ENCODE assay signal across 15 cellular contexts in the genomic region with DNA sequence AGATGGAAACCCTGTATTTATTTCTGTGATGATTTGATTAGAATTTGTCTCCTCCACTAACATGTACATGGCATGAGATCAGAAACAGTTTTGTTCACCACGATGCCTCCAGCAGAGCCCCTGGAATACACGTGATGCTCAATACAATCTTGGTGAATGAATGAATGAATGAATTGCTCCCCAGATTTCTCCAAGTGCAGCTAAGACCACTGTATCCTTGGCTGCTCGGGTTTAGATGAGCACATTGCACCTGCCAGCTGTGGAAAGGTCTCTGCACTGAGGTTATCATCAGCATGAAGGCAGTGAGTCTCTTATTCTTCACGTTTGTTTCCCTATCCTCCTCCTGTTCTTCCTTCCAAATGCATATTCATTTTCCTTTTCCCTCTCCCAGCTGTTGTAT. TPM values are rescaled to one million over a fixed set of nuclear protein-coding genes. Genes with fewer than 3 reads are reported as not detected.
DNase-seq lines count a peak whose midpoint lies in the region; ATAC-seq and TF ChIP-seq lines count a peak whose summit lies in the region.
"Had no signal": no experiment of that assay in that cellular context is flagged by ENCODE, and none has a peak within 500 bp of the region (broad histone marks: within the 10 kb centered on the region; RNA-seq: fewer than 3 reads in every experiment).

No MANE protein-coding gene starts in this region.

- H3K27me3 ChIP-seq in SU-DHL-6 (ENCODE audit: low read length) (no peaks in the 10 kb centered on the region), PC-9 (ENCODE audit: insufficient read depth, low read depth) (no peaks in the 10 kb centered on the region)
- H3K27me3 ChIP-seq: uterus had no signal

- H3K4me2 ChIP-seq in SU-DHL-6 (ENCODE audit: low read depth, low read length, poor library complexity, severe bottlenecking) (peak overlapping the region; percentile 6), PC-9 (no peak overlapping the region)

- H3K9me3 Mint-ChIP-seq in activated T-cell treated with anti-CD3 and anti-CD28 coated beads, Interleukin-2, amount 50 U/mL, for 72 hours: no peaks in the 10 kb centered on the region
- H3K9me3 Mint-ChIP-seq in effector memory CD8-positive, alpha-beta T cell: peaks cover 0 to 1% of the 10 kb centered on the region in 2 donors
- peaks cover 1 to 2% of the 10 kb centered on the region in 2 donors for H3K9me3 Mint-ChIP-seq in stimulated activated naive B cell treated with anti-CD40 and anti-IgM and Interleukin-4, amounts not matched to agents 10 μg/mL and 1 μg/mL and 100 μg/mL, for 72 hours

- H3K4me1 ChIP-seq in PC-9 (replicated peaks; ENCODE audit: insufficient read depth): no peaks in the 10 kb centered on the region
- H3K4me1 ChIP-seq: uterus had no signal

- H3K36me3 ChIP-seq in SU-DHL-6 (ENCODE audit: low read length): no peaks in the 10 kb centered on the region
- H3K36me3 ChIP-seq in PC-9 (ENCODE audit: low read depth): no peaks in the 10 kb centered on the region
- H3K36me3 ChIP-seq: HAP-1, uterus had no signal

- H2AFZ ChIP-seq in SU-DHL-6 (ENCODE audit: low read depth, low read length, severe bottlenecking): peak overlapping the region; percentile 69
- no peak overlapping the region for H2AFZ ChIP-seq in PC-9

- peak overlapping the region; percentile 91 for H3K27ac Mint-ChIP-seq in activated T-cell treated with anti-CD3 and anti-CD28 coated beads, Interleukin-2, amount 50 U/mL, for 72 hours
- H3K27ac Mint-ChIP-seq in effector memory CD8-positive, alpha-beta T cell: peak overlapping the region; percentile 65 to 86
- peak overlapping the region; percentile 54 for H3K27ac Mint-ChIP-seq in stimulated activated naive B cell treated with anti-CD40 and anti-IgM and Interleukin-4, amounts not matched to agents 10 μg/mL and 1 μg/mL and 100 μg/mL, for 72 hours

- no peak overlapping the region for H3K27ac ChIP-seq in SU-DHL-6 (ENCODE audit: low read depth, low read length)
- no peak overlapping the region for H3K27ac ChIP-seq in PC-9
- H3K27ac ChIP-seq: uterus had no signal

- H3K4me1 Mint-ChIP-seq in activated T-cell treated with anti-CD3 and anti-CD28 coated beads, Interleukin-2, amount 50 U/mL, for 72 hours (ENCODE audit: low read depth): peaks cover 51% of the 10 kb centered on the region
- H3K4me1 Mint-ChIP-seq in effector memory CD8-positive, alpha-beta T cell (ENCODE audit: low read depth in 2 of 2): peaks cover 34 to 36% of the 10 kb centered on the region in 2 donors
- H3K4me1 Mint-ChIP-seq in stimulated activated naive B cell treated with anti-CD40 and anti-IgM and Interleukin-4, amounts not matched to agents 10 μg/mL and 1 μg/mL and 100 μg/mL, for 72 hours: peaks cover 16 to 31% of the 10 kb centered on the region in 2 donors

- H3K9ac ChIP-seq in SU-DHL-6 (ENCODE audit: low read length): no peak overlapping the region

- H3F3A ChIP-seq in SU-DHL-6 (ENCODE audit: insufficient read depth) (no peaks in the 10 kb centered on the region), PC-9 (ENCODE audit: insufficient read depth, low read depth) (no peaks in the 10 kb centered on the region)

- peak overlapping the region; percentile 64 to 66 for H3K4me3 Mint-ChIP-seq in activated T-cell treated with anti-CD3 and anti-CD28 coated beads, Interleukin-2, amount 50 U/mL, for 72 hours
- H3K4me3 Mint-ChIP-seq in effector memory CD8-positive, alpha-beta T cell: peak overlapping the region; percentile 51 to 85
- peak overlapping the region; percentile 34 to 49 for H3K4me3 Mint-ChIP-seq in stimulated activated naive B cell treated with anti-CD40 and anti-IgM and Interleukin-4, amounts not matched to agents 10 μg/mL and 1 μg/mL and 100 μg/mL, for 72 hours

- POLR2A ChIA-PET in PC-9 (lab: Charles Lee; ENCODE audit: unreplicated experiment): no interaction called here

- no peak for DNase-seq in activated T-cell treated with anti-CD3 and anti-CD28 coated beads, Interleukin-2, amount 50 U/mL, for 72 hours
- no peak for DNase-seq in activated T-cell treated with anti-CD3 and anti-CD28 coated beads, Interleukin-2, amount 50 U/mL, for 48 hours
- no peak for DNase-seq in effector memory CD8-positive, alpha-beta T cell
- DNase-seq in stimulated activated naive B cell treated with anti-CD40 and anti-IgM and Interleukin-4, amounts not matched to agents 10 μg/mL and 1 μg/mL and 100 μg/mL, for 72 hours: no peak
- no peak for DNase-seq in PC-9
- no peak for DNase-seq in activated CD4-positive, CD25-positive, alpha-beta regulatory T cell (lab: John Stamatoyannopoulos, UW)
- DNase-seq: glutamatergic neuron, NCI-H146, NCI-H526 treated with DMSO at 0.1 percent for 48 hours, uterus had no signal

- H3K79me2 ChIP-seq in SU-DHL-6 (ENCODE audit: insufficient read depth, low read length) (no peaks in the 10 kb centered on the region), PC-9 (ENCODE audit: low read depth) (no peaks in the 10 kb centered on the region)

- no peak for ATAC-seq in activated T-cell treated with anti-CD3 and anti-CD28 coated beads, Interleukin-2, amount 50 U/mL, for 72 hours (replicated peaks in 1 of 2)
- peak; percentile 9 for ATAC-seq in effector memory CD8-positive, alpha-beta T cell (replicated peaks)
- peak in 1 of 2 donors; percentile 12 for ATAC-seq in stimulated activated naive B cell treated with anti-CD40 and anti-IgM and Interleukin-4, amounts not matched to agents 10 μg/mL and 1 μg/mL and 100 μg/mL, for 72 hours (replicated peaks)
- ATAC-seq in HG03571 (IDR thresholded peaks at IDR 0.05; ENCODE audit: unreplicated experiment): no peak

- peaks cover 0 to 5% of the 10 kb centered on the region in 2 donors for H3K36me3 Mint-ChIP-seq in activated T-cell treated with anti-CD3 and anti-CD28 coated beads, Interleukin-2, amount 50 U/mL, for 72 hours (ENCODE audit: insufficient read depth in 2 of 2)
- H3K36me3 Mint-ChIP-seq in effector memory CD8-positive, alpha-beta T cell (ENCODE audit: insufficient read depth): no peaks in the 10 kb centered on the region
- H3K36me3 Mint-ChIP-seq in stimulated activated naive B cell treated with anti-CD40 and anti-IgM and Interleukin-4, amounts not matched to agents 10 μg/mL and 1 μg/mL and 100 μg/mL, for 72 hours: peaks cover 0 to 2% of the 10 kb centered on the region in 2 donors

- no peaks in the 10 kb centered on the region for H3K27me3 Mint-ChIP-seq in activated T-cell treated with anti-CD3 and anti-CD28 coated beads, Interleukin-2, amount 50 U/mL, for 72 hours (ENCODE audit: low read depth)
- H3K27me3 Mint-ChIP-seq in effector memory CD8-positive, alpha-beta T cell: no peaks in the 10 kb centered on the region
- H3K27me3 Mint-ChIP-seq in stimulated activated naive B cell treated with anti-CD40 and anti-IgM and Interleukin-4, amounts not matched to agents 10 μg/mL and 1 μg/mL and 100 μg/mL, for 72 hours: peaks cover 22 to 33% of the 10 kb centered on the region in 2 donors

- intact Hi-C loops in PC-9 (cut with micrococcal nuclease; ENCODE audit: unreplicated experiment): no loop called here

- BruUV-seq in PC-9 (replicated peaks; lab: Mats Ljungman, UMichigan): no TSS peak

- H3K4me3 ChIP-seq in SU-DHL-6 (ENCODE audit: insufficient read depth, low read length, poor library complexity, severe bottlenecking) (no peak overlapping the region), PC-9 (no peak overlapping the region)
- H3K4me3 ChIP-seq: HAP-1, smooth muscle cell, uterus had no signal

- no peaks in the 10 kb centered on the region for H3K9me3 ChIP-seq in SU-DHL-6 (ENCODE audit: insufficient read depth, low read length)
- no peaks in the 10 kb centered on the region for H3K9me3 ChIP-seq in PC-9 (ENCODE audit: insufficient read depth, low read depth)
- H3K9me3 ChIP-seq: HAP-1, uterus had no signal

- H3K9me2 ChIP-seq in SU-DHL-6 (replicated peaks; ENCODE audit: insufficient read depth, low read length) (no peaks in the 10 kb centered on the region), PC-9 (ENCODE audit: insufficient read depth) (no peaks in the 10 kb centered on the region)

- TF ChIP-seq CTCF in SU-DHL-6 (IDR thresholded peaks at IDR 0.05; ENCODE audit: insufficient read depth, low read length, poor library complexity, severe bottlenecking) (no peak), PC-9 (conservative IDR thresholded peaks at IDR 0.05) (no peak)

- no peaks in the 10 kb centered on the region for H4K20me1 ChIP-seq in SU-DHL-6 (ENCODE audit: low read depth, low read length)
- H4K20me1 ChIP-seq in PC-9 (ENCODE audit: insufficient read depth): no peaks in the 10 kb centered on the region

- CTCF ChIA-PET in PC-9 (lab: Charles Lee): no interaction called here

RNA-seq across cellular contexts. Expression of gene CASS4, which starts 17.9 kb away (rescaled TPM):
- 1 to 10 TPM; 3.5 to 6.9 TPM for total RNA-seq in activated T-cell treated with anti-CD3 and anti-CD28 coated beads, Interleukin-2, amount 50 U/mL, for 72 hours
- total RNA-seq in PC-9 (2021): 0.15 TPM in 1 of 2 replicates, not detected in the other
- total RNA-seq: SK-MEL-5 had no signal

RNA-seq across cellular contexts. Expression of gene CSTF1, which starts 37.5 kb away (rescaled TPM):
- 10 to 100 TPM; 63.7 to 74.5 TPM for total RNA-seq in activated T-cell treated with anti-CD3 and anti-CD28 coated beads, Interleukin-2, amount 50 U/mL, for 72 hours
- 39.6 and 50.0 TPM in 2 replicates for total RNA-seq in PC-9 (2021)

RNA-seq across cellular contexts. Expression of gene AURKA, which starts 37.9 kb away (rescaled TPM):
- 100 to 1,000 TPM; 110 to 142 TPM for total RNA-seq in activated T-cell treated with anti-CD3 and anti-CD28 coated beads, Interleukin-2, amount 50 U/mL, for 72 hours
- 66.7 and 92.0 TPM in 2 replicates for total RNA-seq in PC-9 (2021)

RNA-seq across cellular contexts. Expression of gene RTF2, which starts 38.5 kb away (rescaled TPM):
- 10 to 100 TPM; 80.8 to 82.7 TPM for total RNA-seq in activated T-cell treated with anti-CD3 and anti-CD28 coated beads, Interleukin-2, amount 50 U/mL, for 72 hours
- 96.2 and 108 TPM in 2 replicates for total RNA-seq in PC-9 (2021)
